ENCODE assay signal across 9 cellular contexts in the genomic region with DNA sequence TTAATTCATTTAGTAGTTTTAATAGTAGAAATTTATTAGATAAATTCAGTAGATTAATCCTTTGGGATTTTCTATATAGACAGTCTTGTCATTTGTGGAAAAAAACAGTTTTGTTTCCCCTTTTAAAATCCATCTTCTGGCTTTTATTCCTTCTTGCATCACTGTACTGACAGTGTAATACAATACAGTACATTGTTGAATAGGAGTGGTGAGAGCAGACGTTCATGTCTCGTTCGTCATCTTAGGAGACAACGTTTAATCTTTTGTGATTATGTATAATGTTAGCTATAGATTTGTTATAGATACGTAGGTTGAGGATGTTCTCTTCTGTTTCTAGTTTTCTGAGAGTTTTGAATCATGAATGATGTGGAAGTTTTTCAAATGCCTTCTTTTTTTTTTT.
"Had no signal": no experiment of that assay in that cellular context is flagged by ENCODE, and none has a peak within 500 bp of the region (broad histone marks: within the 10 kb centered on the region; RNA-seq: fewer than 3 reads in every experiment).

No MANE protein-coding gene starts in this region.

- DNase-seq: H9, HCEC 1CT, IMR-90, KG1 had no signal

- H3K4me1 Mint-ChIP-seq: GM23338 had no signal

- H3K27ac Mint-ChIP-seq: GM23338, H9 had no signal

- ATAC-seq: GM23338, K562 had no signal

- H3K4me3 ChIP-seq: GM23338, K562 had no signal

- H2AFZ ChIP-seq: GM23338 had no signal

- FAIRE-seq: H1, H54, HTR-8/SVneo, K562 had no signal

- H3K4me2 ChIP-seq: GM23338 had no signal

- H3K4me3 Mint-ChIP-seq: GM23338, H9 had no signal
